20 cellular contexts compared by ENCODE assay signal in the genomic region with DNA sequence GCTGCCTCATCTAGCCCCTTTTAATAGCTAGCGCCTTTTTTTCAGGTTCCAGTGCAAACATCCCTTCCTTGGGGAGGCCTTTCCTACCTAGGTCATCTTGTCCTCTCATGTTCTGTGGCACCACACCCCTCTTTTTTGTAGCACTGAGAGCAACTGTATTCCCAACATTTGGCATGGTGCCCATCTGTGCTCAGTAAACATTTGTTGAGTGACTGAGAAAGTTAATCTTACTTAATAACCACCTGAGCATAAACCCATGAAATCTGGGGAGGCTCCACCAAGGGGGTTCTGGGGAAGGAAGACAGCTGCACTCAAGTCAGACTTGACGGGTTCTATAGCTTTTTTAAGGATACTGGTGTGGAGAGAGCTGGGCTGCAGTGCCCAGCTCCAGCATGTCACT.
DNase-seq lines count a peak whose midpoint lies in the region; ATAC-seq, FAIRE-seq and TF ChIP-seq lines count a peak whose summit lies in the region.
"Had no signal": no experiment of that assay in that cellular context is flagged by ENCODE, and none has a peak within 500 bp of the region (broad histone marks: within the 10 kb centered on the region; RNA-seq: fewer than 3 reads in every experiment).

No MANE protein-coding gene starts in this region.

- DNase-seq in A549 (ENCODE audit: low read depth in 1 of 2, low spot score in 1 of 2) = no peak
- peak; percentile 22 for DNase-seq in NCI-H510A (lab: John Stamatoyannopoulos, UW)
- DNase-seq in epithelial cell of esophagus (ENCODE audit: low read depth) = peak; percentile 36
- no peak for DNase-seq in Right ventricle myocardium inferior (ENCODE audit: missing footprints)
- DNase-seq in NCI-H446 (lab: John Stamatoyannopoulos, UW) = no peak
- DNase-seq in SIG-M5 treated with dmso at 0.1 percent for 504 hours (lab: John Stamatoyannopoulos, UW; ENCODE audit: unreplicated experiment) = no peak
- DNase-seq: activated B cell treated with CpG ODN at 0.5 μM for 24 hours; activated gamma-delta T cell treated with Interleukin-2 at 50 U/mL for 16 hours; glutamatergic neuron; islet precursor cell; NCI-H1048; occipital lobe; stimulated activated naive CD4-positive, alpha-beta T cell; upper lobe of left lung had no signal

- no peaks in the 10 kb centered on the region for H3K36me3 ChIP-seq in HEK293 (ENCODE audit: control insufficient read depth in 2 of 2, insufficient read depth in 1 of 2, low read length in 2 of 2)
- H3K36me3 ChIP-seq: ascending aorta, esophagus muscularis mucosa, upper lobe of left lung had no signal

- H3K4me1 ChIP-seq in A549 = peaks cover 8% of the 10 kb centered on the region; the same call in 1 of the 3 replicates
- H3K4me1 ChIP-seq in HEK293 (ENCODE audit: control insufficient read depth, insufficient read depth, low read length) = peaks cover 13% of the 10 kb centered on the region
- H3K4me1 ChIP-seq: ascending aorta had no signal

- intact Hi-C loops in Right ventricle myocardium inferior (cut with DNase I) = no loop called here

- ATAC-seq in A549 = no peak
- ATAC-seq in HG03175 (IDR thresholded peaks at IDR 0.05; ENCODE audit: unreplicated experiment) = no peak
- no peak for ATAC-seq in Right ventricle myocardium inferior

- no peak overlapping the region for H3K27ac ChIP-seq in A549
- no peak overlapping the region for H3K27ac ChIP-seq in HEK293 (ENCODE audit: extremely low read depth, low read depth, low read length)
- H3K27ac ChIP-seq: ascending aorta, coronary artery, esophagus muscularis mucosa, skin epidermis, upper lobe of left lung had no signal

- WGBS in A549 (ENCODE audit: missing lambda C conversion rate) = 64% methylated on average over 2 of the region's 2 CpGs

- H3K4me2 ChIP-seq in A549 = 0 out of 3 replicates have a peak overlapping the region, but pooled peaks have one; percentile 12

- H3K9me3 ChIP-seq in A549 (no peaks in the 10 kb centered on the region), HEK293 (ENCODE audit: control insufficient read depth, insufficient read depth, low read depth, low read length) (no peaks in the 10 kb centered on the region)
- H3K9me3 ChIP-seq: ascending aorta, esophagus muscularis mucosa, upper lobe of left lung had no signal

- no peak for TF ChIP-seq POLR2A in A549 (IDR thresholded peaks at IDR 0.05; ENCODE audit: low read length)

- CTCF ChIA-PET in A549 (lab: Yijun Ruan, JAX) (interaction anchor here (0.6 to 1.6 kb wide), 2 partner anchors 103 to 330 kb away, joined by 4 read pairs; no protein-coding TSS in a partner anchor), HEK293 (lab: Yijun Ruan, JAX) (interaction anchor here (1.0 kb wide), 1 partner anchor 48 kb away, joined by 3 read pairs; no protein-coding TSS in a partner anchor)

- POLR2A ChIA-PET in A549 (lab: Yijun Ruan, JAX) = no interaction called here
- POLR2A ChIA-PET in HEK293 (lab: Yijun Ruan, JAX) = interaction anchor here (1.3 kb wide), 1 partner anchor 14 kb away, joined by 3 read pairs; no protein-coding TSS in a partner anchor

- no peak for TF ChIP-seq RAD21 in A549 (conservative IDR thresholded peaks at IDR 0.05 in 1 of 2, IDR thresholded peaks at IDR 0.05 in 1 of 2)

- H3K4me3 ChIP-seq in A549 = no peak overlapping the region
- no peak overlapping the region for H3K4me3 ChIP-seq in HEK293 (ENCODE audit: low read depth, low read length)
- H3K4me3 ChIP-seq in epithelial cell of esophagus (ENCODE audit: low read length) = no peak overlapping the region
- H3K4me3 ChIP-seq: ascending aorta, coronary artery, esophagus muscularis mucosa, skin epidermis, upper lobe of left lung had no signal

- no peak for TF ChIP-seq EP300 in A549 (IDR thresholded peaks at IDR 0.05)

- no peak for FAIRE-seq in A549 (lab: Jason Lieb, UNC)

- TF ChIP-seq CTCF in A549 (IDR thresholded peaks at IDR 0.05) (no peak), HEK293 (tag by site-specific recombination; IDR thresholded peaks at IDR 0.05) (no peak), epithelial cell of esophagus (IDR thresholded peaks at IDR 0.05; ENCODE audit: insufficient read depth, low read depth, low read length, missing control alignments) (no peak)

TF ChIP-seq in A549, 52 proteins besides CTCF, POLR2A, EP300 and RAD21 (continues in another document):
- TF ChIP-seq, protein P1, sequence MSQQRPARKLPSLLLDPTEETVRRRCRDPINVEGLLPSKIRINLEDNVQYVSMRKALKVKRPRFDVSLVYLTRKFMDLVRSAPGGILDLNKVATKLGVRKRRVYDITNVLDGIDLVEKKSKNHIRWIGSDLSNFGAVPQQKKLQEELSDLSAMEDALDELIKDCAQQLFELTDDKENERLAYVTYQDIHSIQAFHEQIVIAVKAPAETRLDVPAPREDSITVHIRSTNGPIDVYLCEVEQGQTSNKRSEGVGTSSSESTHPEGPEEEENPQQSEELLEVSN (IDR thresholded peaks at IDR 0.05; ENCODE audit: borderline replicate concordance, low read depth) = no peak
- TF ChIP-seq RNF2 (IDR thresholded peaks at IDR 0.05; ENCODE audit: borderline replicate concordance, low read depth) (no peak), FOXS1 (CRISPR knock-in tag; IDR thresholded peaks at IDR 0.05) (no peak), RFX5 (IDR thresholded peaks at IDR 0.05) (no peak), KDM1A (IDR thresholded peaks at IDR 0.05; ENCODE audit: low read depth) (no peak), CBX8 (IDR thresholded peaks at IDR 0.05) (no peak), CHD2 (IDR thresholded peaks at IDR 0.05; ENCODE audit: low read length, partially characterized antibody) (no peak), ZNF302 (CRISPR knock-in tag; IDR thresholded peaks at IDR 0.05) (no peak), BHLHE40 (IDR thresholded peaks at IDR 0.05; ENCODE audit: low read depth, low read length) (no peak), ZC3H11A (IDR thresholded peaks at IDR 0.05) (no peak), HOXA7 (CRISPR knock-in tag; IDR thresholded peaks at IDR 0.05) (no peak), MAZ (IDR thresholded peaks at IDR 0.05; ENCODE audit: borderline replicate concordance, low read depth, low read length) (no peak)
- TF ChIP-seq, protein P2, sequence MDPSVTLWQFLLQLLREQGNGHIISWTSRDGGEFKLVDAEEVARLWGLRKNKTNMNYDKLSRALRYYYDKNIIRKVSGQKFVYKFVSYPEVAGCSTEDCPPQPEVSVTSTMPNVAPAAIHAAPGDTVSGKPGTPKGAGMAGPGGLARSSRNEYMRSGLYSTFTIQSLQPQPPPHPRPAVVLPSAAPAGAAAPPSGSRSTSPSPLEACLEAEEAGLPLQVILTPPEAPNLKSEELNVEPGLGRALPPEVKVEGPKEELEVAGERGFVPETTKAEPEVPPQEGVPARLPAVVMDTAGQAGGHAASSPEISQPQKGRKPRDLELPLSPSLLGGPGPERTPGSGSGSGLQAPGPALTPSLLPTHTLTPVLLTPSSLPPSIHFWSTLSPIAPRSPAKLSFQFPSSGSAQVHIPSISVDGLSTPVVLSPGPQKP (IDR thresholded peaks at IDR 0.05; ENCODE audit: low read depth, low read length) = no peak
- TF ChIP-seq, protein P3, sequence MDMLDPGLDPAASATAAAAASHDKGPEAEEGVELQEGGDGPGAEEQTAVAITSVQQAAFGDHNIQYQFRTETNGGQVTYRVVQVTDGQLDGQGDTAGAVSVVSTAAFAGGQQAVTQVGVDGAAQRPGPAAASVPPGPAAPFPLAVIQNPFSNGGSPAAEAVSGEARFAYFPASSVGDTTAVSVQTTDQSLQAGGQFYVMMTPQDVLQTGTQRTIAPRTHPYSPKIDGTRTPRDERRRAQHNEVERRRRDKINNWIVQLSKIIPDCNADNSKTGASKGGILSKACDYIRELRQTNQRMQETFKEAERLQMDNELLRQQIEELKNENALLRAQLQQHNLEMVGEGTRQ (IDR thresholded peaks at IDR 0.05) = no peak

TF ChIP-seq in HEK293, 187 proteins besides CTCF, POLR2A, EP300 and RAD21 (continues in another document):
- no peak for TF ChIP-seq ZNF629 (tag by site-specific recombination; IDR thresholded peaks at IDR 0.05)
- TF ChIP-seq, protein P4, sequence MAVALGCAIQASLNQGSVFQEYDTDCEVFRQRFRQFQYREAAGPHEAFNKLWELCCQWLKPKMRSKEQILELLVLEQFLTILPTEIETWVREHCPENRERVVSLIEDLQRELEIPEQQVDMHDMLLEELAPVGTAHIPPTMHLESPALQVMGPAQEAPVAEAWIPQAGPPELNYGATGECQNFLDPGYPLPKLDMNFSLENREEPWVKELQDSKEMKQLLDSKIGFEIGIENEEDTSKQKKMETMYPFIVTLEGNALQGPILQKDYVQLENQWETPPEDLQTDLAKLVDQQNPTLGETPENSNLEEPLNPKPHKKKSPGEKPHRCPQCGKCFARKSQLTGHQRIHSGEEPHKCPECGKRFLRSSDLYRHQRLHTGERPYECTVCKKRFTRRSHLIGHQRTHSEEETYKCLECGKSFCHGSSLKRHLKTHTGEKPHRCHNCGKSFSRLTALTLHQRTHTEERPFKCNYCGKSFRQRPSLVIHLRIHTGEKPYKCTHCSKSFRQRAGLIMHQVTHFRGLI (tag by site-specific recombination; IDR thresholded peaks at IDR 0.05) = no peak
- no peak for TF ChIP-seq ZNF404 (tag by site-specific recombination; IDR thresholded peaks at IDR 0.05)
- TF ChIP-seq ZIC2 (tag by site-specific recombination; IDR thresholded peaks at IDR 0.05) = no peak
- TF ChIP-seq ZNF157 (tag by site-specific recombination; IDR thresholded peaks at IDR 0.05) = no peak
- TF ChIP-seq ZNF670 (tag by site-specific recombination; IDR thresholded peaks at IDR 0.05; ENCODE audit: low read depth) = no peak
- no peak for TF ChIP-seq ZNF837 (tag by site-specific recombination; IDR thresholded peaks at IDR 0.05)
- TF ChIP-seq ZNF175 (tag by site-specific recombination; IDR thresholded peaks at IDR 0.05) = no peak
- TF ChIP-seq ZNF211 (tag by site-specific recombination; IDR thresholded peaks at IDR 0.05; ENCODE audit: low read depth) = peak; percentile 56; the same call in 1 of the 2 replicates
- TF ChIP-seq, protein P5, sequence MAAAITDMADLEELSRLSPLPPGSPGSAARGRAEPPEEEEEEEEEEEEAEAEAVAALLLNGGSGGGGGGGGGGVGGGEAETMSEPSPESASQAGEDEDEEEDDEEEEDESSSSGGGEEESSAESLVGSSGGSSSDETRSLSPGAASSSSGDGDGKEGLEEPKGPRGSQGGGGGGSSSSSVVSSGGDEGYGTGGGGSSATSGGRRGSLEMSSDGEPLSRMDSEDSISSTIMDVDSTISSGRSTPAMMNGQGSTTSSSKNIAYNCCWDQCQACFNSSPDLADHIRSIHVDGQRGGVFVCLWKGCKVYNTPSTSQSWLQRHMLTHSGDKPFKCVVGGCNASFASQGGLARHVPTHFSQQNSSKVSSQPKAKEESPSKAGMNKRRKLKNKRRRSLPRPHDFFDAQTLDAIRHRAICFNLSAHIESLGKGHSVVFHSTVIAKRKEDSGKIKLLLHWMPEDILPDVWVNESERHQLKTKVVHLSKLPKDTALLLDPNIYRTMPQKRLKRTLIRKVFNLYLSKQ (tag by site-specific recombination; IDR thresholded peaks at IDR 0.05; ENCODE audit: borderline replicate concordance) = no peak
- TF ChIP-seq SP2 (tag by site-specific recombination; IDR thresholded peaks at IDR 0.05) = no peak
- no peak for TF ChIP-seq ZNF530 (tag by site-specific recombination; IDR thresholded peaks at IDR 0.05; ENCODE audit: low read depth)
- TF ChIP-seq ZNF596 (tag by site-specific recombination; IDR thresholded peaks at IDR 0.05) = no peak
- peak; percentile 30; the same call in 1 of the 2 replicates for TF ChIP-seq ZBTB17 (tag by site-specific recombination; IDR thresholded peaks at IDR 0.05)

Comparison
In these comparisons a context has a peak if more than half of its experiments do, and no peak if none do; other contexts are left out.
1. DNase-seq: peak in NCI-H510A (single experiment) and epithelial cell of esophagus (single experiment); none in A549 (0 of 2), Right ventricle myocardium inferior (single experiment), NCI-H446 (0 of 2) and SIG-M5 treated with dmso at 0.1 percent for 504 hours (single experiment).